In the genomic region with DNA sequence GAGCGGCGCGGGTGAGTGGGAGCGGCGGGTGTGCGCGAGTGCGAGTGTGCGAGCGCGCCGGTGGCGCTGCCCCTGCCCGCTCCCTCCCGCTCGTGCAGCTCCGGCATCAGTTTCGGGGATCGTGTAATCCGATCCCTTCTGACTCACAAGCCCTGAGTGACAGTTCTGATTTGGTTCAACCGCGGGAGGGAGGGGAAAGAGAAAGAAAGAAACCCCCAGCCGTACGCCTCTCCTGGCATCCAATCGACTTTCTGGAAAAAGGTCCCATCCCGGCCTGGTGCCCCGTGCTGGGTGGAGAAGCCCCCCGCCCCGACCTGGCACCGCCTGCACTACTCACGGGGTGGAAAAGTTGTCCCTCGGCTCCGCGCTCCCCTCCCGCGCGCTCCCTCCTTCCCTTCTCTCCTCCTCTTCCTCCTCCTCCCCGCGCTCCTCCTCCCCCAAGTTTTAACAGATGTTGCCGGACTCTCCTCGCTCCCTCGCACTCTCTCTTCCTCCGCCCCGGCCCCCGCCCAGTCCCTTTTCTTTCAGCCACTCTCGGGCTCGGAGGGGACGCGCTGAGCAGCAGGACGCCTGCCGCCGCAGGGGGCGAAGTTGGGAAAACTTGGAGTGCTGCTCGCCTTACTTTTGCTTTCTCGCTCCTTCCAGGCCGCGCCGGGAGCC, we compare ENCODE assay signal across 1 cellular context.
TF ChIP-seq lines count a peak whose summit lies in the region.

A gene (minus strand): TSS at position 48 of the 660 bp plus-strand sequence. CDS start 13,956 bp downstream, outside the sequence.

TF ChIP-seq in K562, 482 proteins besides CTCF, POLR2A, EP300 and RAD21 (continued from another document and continues in another):
- TF ChIP-seq POLR2H (tag; IDR thresholded peaks at IDR 0.05; ENCODE audit: low read depth) = no peak
- 0 out of 4 replicates have a peak, but pooled peaks of 1 of the 2 experiments have one; percentile 16 for TF ChIP-seq RCOR1 (IDR thresholded peaks at IDR 0.05; ENCODE audit: borderline replicate concordance in 1 of 2, low read depth in 2 of 2, low read length in 2 of 2)
- TF ChIP-seq KDM1A (IDR thresholded peaks at IDR 0.05) = peak; percentile 20 to 21; a peak in 1 of 4 replicates
- TF ChIP-seq TSC22D4 (tag; IDR thresholded peaks at IDR 0.05) = no peak
- TF ChIP-seq, protein P1, sequence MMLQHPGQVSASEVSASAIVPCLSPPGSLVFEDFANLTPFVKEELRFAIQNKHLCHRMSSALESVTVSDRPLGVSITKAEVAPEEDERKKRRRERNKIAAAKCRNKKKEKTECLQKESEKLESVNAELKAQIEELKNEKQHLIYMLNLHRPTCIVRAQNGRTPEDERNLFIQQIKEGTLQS (IDR thresholded peaks at IDR 0.05) = 0 out of 2 replicates have a peak, but pooled peaks have one; percentile 4
- TF ChIP-seq, protein P1 (CRISPR knock-in tag; conservative IDR thresholded peaks at IDR 0.05) = no peak
- TF ChIP-seq ELF4 (CRISPR knock-in tag; IDR thresholded peaks at IDR 0.05) = no peak
- TF ChIP-seq, protein P2, sequence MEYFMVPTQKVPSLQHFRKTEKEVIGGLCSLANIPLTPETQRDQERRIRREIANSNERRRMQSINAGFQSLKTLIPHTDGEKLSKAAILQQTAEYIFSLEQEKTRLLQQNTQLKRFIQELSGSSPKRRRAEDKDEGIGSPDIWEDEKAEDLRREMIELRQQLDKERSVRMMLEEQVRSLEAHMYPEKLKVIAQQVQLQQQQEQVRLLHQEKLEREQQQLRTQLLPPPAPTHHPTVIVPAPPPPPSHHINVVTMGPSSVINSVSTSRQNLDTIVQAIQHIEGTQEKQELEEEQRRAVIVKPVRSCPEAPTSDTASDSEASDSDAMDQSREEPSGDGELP (CRISPR knock-in tag; IDR thresholded peaks at IDR 0.05; ENCODE audit: borderline replicate concordance) = peak; percentile 47; the same call in 1 of the 2 replicates
- TF ChIP-seq, protein P3, sequence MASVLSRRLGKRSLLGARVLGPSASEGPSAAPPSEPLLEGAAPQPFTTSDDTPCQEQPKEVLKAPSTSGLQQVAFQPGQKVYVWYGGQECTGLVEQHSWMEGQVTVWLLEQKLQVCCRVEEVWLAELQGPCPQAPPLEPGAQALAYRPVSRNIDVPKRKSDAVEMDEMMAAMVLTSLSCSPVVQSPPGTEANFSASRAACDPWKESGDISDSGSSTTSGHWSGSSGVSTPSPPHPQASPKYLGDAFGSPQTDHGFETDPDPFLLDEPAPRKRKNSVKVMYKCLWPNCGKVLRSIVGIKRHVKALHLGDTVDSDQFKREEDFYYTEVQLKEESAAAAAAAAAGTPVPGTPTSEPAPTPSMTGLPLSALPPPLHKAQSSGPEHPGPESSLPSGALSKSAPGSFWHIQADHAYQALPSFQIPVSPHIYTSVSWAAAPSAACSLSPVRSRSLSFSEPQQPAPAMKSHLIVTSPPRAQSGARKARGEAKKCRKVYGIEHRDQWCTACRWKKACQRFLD (CRISPR knock-in tag; IDR thresholded peaks at IDR 0.05) = no peak
- TF ChIP-seq, protein P4, sequence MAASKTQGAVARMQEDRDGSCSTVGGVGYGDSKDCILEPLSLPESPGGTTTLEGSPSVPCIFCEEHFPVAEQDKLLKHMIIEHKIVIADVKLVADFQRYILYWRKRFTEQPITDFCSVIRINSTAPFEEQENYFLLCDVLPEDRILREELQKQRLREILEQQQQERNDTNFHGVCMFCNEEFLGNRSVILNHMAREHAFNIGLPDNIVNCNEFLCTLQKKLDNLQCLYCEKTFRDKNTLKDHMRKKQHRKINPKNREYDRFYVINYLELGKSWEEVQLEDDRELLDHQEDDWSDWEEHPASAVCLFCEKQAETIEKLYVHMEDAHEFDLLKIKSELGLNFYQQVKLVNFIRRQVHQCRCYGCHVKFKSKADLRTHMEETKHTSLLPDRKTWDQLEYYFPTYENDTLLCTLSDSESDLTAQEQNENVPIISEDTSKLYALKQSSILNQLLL (CRISPR knock-in tag; IDR thresholded peaks at IDR 0.05; ENCODE audit: borderline replicate concordance) = no peak
- no peak for TF ChIP-seq FOXA1 (IDR thresholded peaks at IDR 0.05; ENCODE audit: borderline replicate concordance)
- no peak for TF ChIP-seq MIER1 (IDR thresholded peaks at IDR 0.05; ENCODE audit: low read depth)
- TF ChIP-seq TRIM28 (IDR thresholded peaks at IDR 0.05) = no peak
- TF ChIP-seq, protein P5, sequence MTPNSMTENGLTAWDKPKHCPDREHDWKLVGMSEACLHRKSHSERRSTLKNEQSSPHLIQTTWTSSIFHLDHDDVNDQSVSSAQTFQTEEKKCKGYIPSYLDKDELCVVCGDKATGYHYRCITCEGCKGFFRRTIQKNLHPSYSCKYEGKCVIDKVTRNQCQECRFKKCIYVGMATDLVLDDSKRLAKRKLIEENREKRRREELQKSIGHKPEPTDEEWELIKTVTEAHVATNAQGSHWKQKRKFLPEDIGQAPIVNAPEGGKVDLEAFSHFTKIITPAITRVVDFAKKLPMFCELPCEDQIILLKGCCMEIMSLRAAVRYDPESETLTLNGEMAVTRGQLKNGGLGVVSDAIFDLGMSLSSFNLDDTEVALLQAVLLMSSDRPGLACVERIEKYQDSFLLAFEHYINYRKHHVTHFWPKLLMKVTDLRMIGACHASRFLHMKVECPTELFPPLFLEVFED (CRISPR knock-in tag; conservative IDR thresholded peaks at IDR 0.05) = no peak
- no peak for TF ChIP-seq ZNF436 (CRISPR knock-in tag; IDR thresholded peaks at IDR 0.05)
- TF ChIP-seq, protein P6, sequence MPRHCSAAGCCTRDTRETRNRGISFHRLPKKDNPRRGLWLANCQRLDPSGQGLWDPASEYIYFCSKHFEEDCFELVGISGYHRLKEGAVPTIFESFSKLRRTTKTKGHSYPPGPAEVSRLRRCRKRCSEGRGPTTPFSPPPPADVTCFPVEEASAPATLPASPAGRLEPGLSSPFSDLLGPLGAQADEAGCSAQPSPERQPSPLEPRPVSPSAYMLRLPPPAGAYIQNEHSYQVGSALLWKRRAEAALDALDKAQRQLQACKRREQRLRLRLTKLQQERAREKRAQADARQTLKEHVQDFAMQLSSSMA (CRISPR knock-in tag; IDR thresholded peaks at IDR 0.05) = no peak
- TF ChIP-seq CC2D1A (IDR thresholded peaks at IDR 0.05) = no peak
- TF ChIP-seq RBM17 (IDR thresholded peaks at IDR 0.05; ENCODE audit: borderline replicate concordance, low read depth, low read length) = no peak
- TF ChIP-seq NFIX (CRISPR knock-in tag; IDR thresholded peaks at IDR 0.05; ENCODE audit: low read depth) = no peak
- no peak for TF ChIP-seq E2F3 (CRISPR knock-in tag; IDR thresholded peaks at IDR 0.05)
- no peak for TF ChIP-seq RFX7 (CRISPR knock-in tag; IDR thresholded peaks at IDR 0.05)
- TF ChIP-seq U2AF2 (optimal IDR thresholded peaks at IDR 0.05; ENCODE audit: low read depth, low read length) = no peak
- no peak for TF ChIP-seq POLR2G (IDR thresholded peaks at IDR 0.05; ENCODE audit: low read depth, low read length)
- TF ChIP-seq ZNF354B (CRISPR knock-in tag; IDR thresholded peaks at IDR 0.05) = no peak
- TF ChIP-seq BCL6 (CRISPR knock-in tag; IDR thresholded peaks at IDR 0.05) = no peak
- peak; percentile 98 for TF ChIP-seq ZNF263 (CRISPR knock-in tag; IDR thresholded peaks at IDR 0.05; ENCODE audit: borderline replicate concordance)
- TF ChIP-seq, protein P7, sequence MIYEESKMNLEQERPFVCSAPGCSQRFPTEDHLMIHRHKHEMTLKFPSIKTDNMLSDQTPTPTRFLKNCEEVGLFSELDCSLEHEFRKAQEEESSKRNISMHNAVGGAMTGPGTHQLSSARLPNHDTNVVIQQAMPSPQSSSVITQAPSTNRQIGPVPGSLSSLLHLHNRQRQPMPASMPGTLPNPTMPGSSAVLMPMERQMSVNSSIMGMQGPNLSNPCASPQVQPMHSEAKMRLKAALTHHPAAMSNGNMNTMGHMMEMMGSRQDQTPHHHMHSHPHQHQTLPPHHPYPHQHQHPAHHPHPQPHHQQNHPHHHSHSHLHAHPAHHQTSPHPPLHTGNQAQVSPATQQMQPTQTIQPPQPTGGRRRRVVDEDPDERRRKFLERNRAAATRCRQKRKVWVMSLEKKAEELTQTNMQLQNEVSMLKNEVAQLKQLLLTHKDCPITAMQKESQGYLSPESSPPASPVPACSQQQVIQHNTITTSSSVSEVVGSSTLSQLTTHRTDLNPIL (CRISPR knock-in tag; IDR thresholded peaks at IDR 0.05) = no peak
- no peak for TF ChIP-seq MYC (IDR thresholded peaks at IDR 0.05; ENCODE audit: low read depth, low read length)
- TF ChIP-seq MYC (CRISPR knock-in tag; IDR thresholded peaks at IDR 0.05; ENCODE audit: borderline replicate concordance, low read depth) = no peak
- no peak for TF ChIP-seq NR2C1 (IDR thresholded peaks at IDR 0.05)
- TF ChIP-seq NR2C1 (tag; IDR thresholded peaks at IDR 0.05) = no peak
- TF ChIP-seq, protein P8, sequence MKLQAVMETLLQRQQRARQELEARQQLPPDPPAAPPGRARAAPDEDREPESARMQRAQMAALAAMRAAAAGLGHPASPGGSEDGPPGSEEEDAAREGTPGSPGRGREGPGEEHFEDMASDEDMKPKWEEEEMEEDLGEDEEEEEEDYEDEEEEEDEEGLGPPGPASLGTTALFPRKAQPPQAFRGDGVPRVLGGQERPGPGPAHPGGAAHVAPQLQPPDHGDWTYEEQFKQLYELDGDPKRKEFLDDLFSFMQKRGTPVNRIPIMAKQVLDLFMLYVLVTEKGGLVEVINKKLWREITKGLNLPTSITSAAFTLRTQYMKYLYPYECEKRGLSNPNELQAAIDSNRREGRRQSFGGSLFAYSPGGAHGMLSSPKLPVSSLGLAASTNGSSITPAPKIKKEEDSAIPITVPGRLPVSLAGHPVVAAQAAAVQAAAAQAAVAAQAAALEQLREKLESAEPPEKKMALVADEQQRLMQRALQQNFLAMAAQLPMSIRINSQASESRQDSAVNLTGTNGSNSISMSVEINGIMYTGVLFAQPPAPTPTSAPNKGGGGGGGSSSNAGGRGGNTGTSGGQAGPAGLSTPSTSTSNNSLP (IDR thresholded peaks at IDR 0.05; ENCODE audit: borderline replicate concordance, low read depth, low read length) = no peak
- TF ChIP-seq, protein P9, sequence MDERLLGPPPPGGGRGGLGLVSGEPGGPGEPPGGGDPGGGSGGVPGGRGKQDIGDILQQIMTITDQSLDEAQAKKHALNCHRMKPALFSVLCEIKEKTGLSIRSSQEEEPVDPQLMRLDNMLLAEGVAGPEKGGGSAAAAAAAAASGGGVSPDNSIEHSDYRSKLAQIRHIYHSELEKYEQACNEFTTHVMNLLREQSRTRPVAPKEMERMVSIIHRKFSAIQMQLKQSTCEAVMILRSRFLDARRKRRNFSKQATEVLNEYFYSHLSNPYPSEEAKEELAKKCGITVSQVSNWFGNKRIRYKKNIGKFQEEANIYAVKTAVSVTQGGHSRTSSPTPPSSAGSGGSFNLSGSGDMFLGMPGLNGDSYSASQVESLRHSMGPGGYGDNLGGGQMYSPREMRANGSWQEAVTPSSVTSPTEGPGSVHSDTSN (CRISPR knock-in tag; IDR thresholded peaks at IDR 0.05; ENCODE audit: low read depth) = no peak
- TF ChIP-seq, protein P9 (tag; conservative IDR thresholded peaks at IDR 0.05; ENCODE audit: low read depth) = peak; percentile 38
- no peak for TF ChIP-seq ZNF311 (CRISPR knock-in tag; IDR thresholded peaks at IDR 0.05)
- TF ChIP-seq, protein P10, sequence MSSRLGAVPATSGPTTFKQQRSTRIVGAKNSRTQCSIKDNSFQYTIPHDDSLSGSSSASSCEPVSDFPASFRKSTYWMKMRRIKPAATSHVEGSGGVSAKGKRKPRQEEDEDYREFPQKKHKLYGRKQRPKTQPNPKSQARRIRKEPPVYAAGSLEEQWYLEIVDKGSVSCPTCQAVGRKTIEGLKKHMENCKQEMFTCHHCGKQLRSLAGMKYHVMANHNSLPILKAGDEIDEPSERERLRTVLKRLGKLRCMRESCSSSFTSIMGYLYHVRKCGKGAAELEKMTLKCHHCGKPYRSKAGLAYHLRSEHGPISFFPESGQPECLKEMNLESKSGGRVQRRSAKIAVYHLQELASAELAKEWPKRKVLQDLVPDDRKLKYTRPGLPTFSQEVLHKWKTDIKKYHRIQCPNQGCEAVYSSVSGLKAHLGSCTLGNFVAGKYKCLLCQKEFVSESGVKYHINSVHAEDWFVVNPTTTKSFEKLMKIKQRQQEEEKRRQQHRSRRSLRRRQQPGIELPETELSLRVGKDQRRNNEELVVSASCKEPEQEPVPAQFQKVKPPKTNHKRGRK (tag; IDR thresholded peaks at IDR 0.05) = 0 out of 2 replicates have a peak, but pooled peaks have one; percentile 21
- no peak for TF ChIP-seq PHB2 (IDR thresholded peaks at IDR 0.05; ENCODE audit: low read depth)
- TF ChIP-seq, protein P11, sequence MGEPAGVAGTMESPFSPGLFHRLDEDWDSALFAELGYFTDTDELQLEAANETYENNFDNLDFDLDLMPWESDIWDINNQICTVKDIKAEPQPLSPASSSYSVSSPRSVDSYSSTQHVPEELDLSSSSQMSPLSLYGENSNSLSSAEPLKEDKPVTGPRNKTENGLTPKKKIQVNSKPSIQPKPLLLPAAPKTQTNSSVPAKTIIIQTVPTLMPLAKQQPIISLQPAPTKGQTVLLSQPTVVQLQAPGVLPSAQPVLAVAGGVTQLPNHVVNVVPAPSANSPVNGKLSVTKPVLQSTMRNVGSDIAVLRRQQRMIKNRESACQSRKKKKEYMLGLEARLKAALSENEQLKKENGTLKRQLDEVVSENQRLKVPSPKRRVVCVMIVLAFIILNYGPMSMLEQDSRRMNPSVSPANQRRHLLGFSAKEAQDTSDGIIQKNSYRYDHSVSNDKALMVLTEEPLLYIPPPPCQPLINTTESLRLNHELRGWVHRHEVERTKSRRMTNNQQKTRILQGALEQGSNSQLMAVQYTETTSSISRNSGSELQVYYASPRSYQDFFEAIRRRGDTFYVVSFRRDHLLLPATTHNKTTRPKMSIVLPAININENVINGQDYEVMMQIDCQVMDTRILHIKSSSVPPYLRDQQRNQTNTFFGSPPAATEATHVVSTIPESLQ (CRISPR knock-in tag; IDR thresholded peaks at IDR 0.05) = no peak
- no peak for TF ChIP-seq GABPB2 (CRISPR knock-in tag; conservative IDR thresholded peaks at IDR 0.05)
- TF ChIP-seq POU5F1 (IDR thresholded peaks at IDR 0.05; ENCODE audit: borderline replicate concordance, low read depth, low read length, partially characterized antibody) = no peak
